8 cellular contexts compared by ENCODE assay signal in genomic region chr13:67230243-67230773, GRCh38. TPM values are rescaled to one million over a fixed set of nuclear protein-coding genes. Genes with fewer than 3 reads are reported as not detected.
DNase-seq lines count a peak whose midpoint lies in the region; ATAC-seq and TF ChIP-seq lines count a peak whose summit lies in the region.

TSS of gene PCDH9 (minus strand) at chr13:67230336. CDS start at chr13:67228440, 1,896 bp downstream.

- H3K4me1 ChIP-seq in right cardiac atrium (ENCODE audit: control insufficient read depth, insufficient read depth, low read length): peaks cover 6% of the 10 kb centered on the region
- H3K4me1 ChIP-seq in psoas muscle: peaks cover 4% of the 10 kb centered on the region

- H3K27ac ChIP-seq in right cardiac atrium (ENCODE audit: low read length): peak within 1 kb of the TSS; percentile 98
- peak within 1 kb of the TSS; percentile 84 for H3K27ac ChIP-seq in psoas muscle

- under 1% methylated on average over 52 of the region's 52 CpGs for WGBS in right cardiac atrium
- 0% methylated on average over 34 to 52 of the region's 52 CpGs for WGBS in psoas muscle, 3 donors

- H3K27me3 ChIP-seq in right cardiac atrium (ENCODE audit: control insufficient read depth, insufficient read depth): no peaks in the 10 kb centered on the region
- no peaks in the 10 kb centered on the region for H3K27me3 ChIP-seq in psoas muscle (ENCODE audit: insufficient read depth in 3 of 3, low read length in 2 of 3)

- peak; percentile 97 for ATAC-seq in HG02763 (IDR thresholded peaks at IDR 0.05; ENCODE audit: unreplicated experiment)
- peak; percentile 99 to 100 for ATAC-seq in right cardiac atrium
- peak; percentile 93 to 97 (median 94) for ATAC-seq in psoas muscle

- no peaks in the 10 kb centered on the region for H3K36me3 ChIP-seq in psoas muscle (ENCODE audit: insufficient read depth in 1 of 2, low read depth in 1 of 2)

- H3K9me3 ChIP-seq in right cardiac atrium (ENCODE audit: control insufficient read depth, low read length): no peaks in the 10 kb centered on the region
- H3K9me3 ChIP-seq in psoas muscle: no peaks in the 10 kb centered on the region

- H3K4me3 ChIP-seq in GM12864 (ENCODE audit: low read depth, low read length) (peak within 1 kb of the TSS; percentile 65), right cardiac atrium (ENCODE audit: low read length) (peak within 1 kb of the TSS; percentile 82), psoas muscle (peak within 1 kb of the TSS; percentile 84)

- intact Hi-C loops in right cardiac atrium (cut with DNase I) (loop anchor here in 1 of 4 donors (5.0 kb wide), 1 partner anchor 133 kb away; no protein-coding TSS in a partner anchor), psoas muscle (cut with DNase I) (no loop called here)

- TF ChIP-seq CTCF in GM12864 (IDR thresholded peaks at IDR 0.05; ENCODE audit: low read depth, low read length, missing control alignments) (no peak), psoas muscle (IDR thresholded peaks at IDR 0.05) (no peak)

- DNase-seq in GM12864 (ENCODE audit: low read depth) (peak; percentile 41), NCI-H1436 (lab: John Stamatoyannopoulos, UW) (peak; percentile 68), T-helper 1 cell (peak; percentile 48 to 82 (median 60)), anterior cingulate cortex (lab: John Stamatoyannopoulos, UW) (peak; percentile 85 to 99 (median 98)), right cardiac atrium (peak; percentile 96 to 99 (median 99)), psoas muscle (peak; percentile 95 to 96), ureter (ENCODE audit: low spot score) (peak; percentile 95)

RNA-seq across cellular contexts. Expression of gene PCDH9, which starts in this region (rescaled TPM):
- total RNA-seq in right cardiac atrium: 10 to 100 TPM; 22.2 to 30.0 (median 28.2) TPM
- 5.1 TPM for polyA plus RNA-seq in right cardiac atrium
- 1 to 10 TPM; 2.0 to 4.9 (median 2.6) TPM for total RNA-seq in psoas muscle
- 1 to 10 TPM in 1 of 3 donors, under 1 TPM in 2; 0.27 to 2.2 (median 0.37) TPM for polyA plus RNA-seq in psoas muscle
- total RNA-seq in ureter: 19.0 TPM

Comparison
In these comparisons a context has a peak if more than half of its experiments do, and no peak if none do; other contexts are left out.
1. Peak in every context shown above with its lines: DNase-seq, ATAC-seq, H3K4me3 ChIP-seq and H3K27ac ChIP-seq.
2. DNase-seq: peak in every context shown above with its lines; median percentile 99 in right cardiac atrium; 98 in anterior cingulate cortex; 96 in psoas muscle; 95 in ureter; 68 in NCI-H1436; 60 in T-helper 1 cell; 41 in GM12864.